14 cellular contexts compared by ENCODE assay signal in genomic region chr2:172067905-172068304, GRCh38. TPM values are rescaled to one million over a fixed set of nuclear protein-coding genes. Genes with fewer than 3 reads are reported as not detected.
"Had no signal": no experiment of that assay in that cellular context is flagged by ENCODE, and none has a peak within 500 bp of the region (broad histone marks: within the 10 kb centered on the region; RNA-seq: fewer than 3 reads in every experiment).

No MANE protein-coding gene starts in this region.

RNA-seq across cellular contexts. Expression of gene DLX1, which starts 17.4 kb away (rescaled TPM):
- total RNA-seq: activated naive CD4-positive, alpha-beta T cell treated with anti-CD3 and anti-CD28 coated beads for 36 hours; activated naive CD4-positive, alpha-beta T cell treated with anti-CD3 and anti-CD28 coated beads, Interleukin-2, amount 50 U/mL, for 72 hours; activated naive CD8-positive, alpha-beta T cell treated with anti-CD3 and anti-CD28 coated beads, Interleukin-2, amount 10 ng/mL, durations not matched to agents 7 days and 5 days; activated T-cell treated with anti-CD3 and anti-CD28 coated beads, Interleukin-2, amount 50 U/mL, for 4 hours; activated T-helper 1 cell treated with anti-CD3 and anti-CD28 coated beads, Interleukin-12 subunit alpha, Interleukin-12 subunit beta, Interleukin-2, Interleukin-4 antibody, amounts not matched to agents 30 ng/mL and 10 ng/mL and 1 ng/mL, durations not matched to agents 14 hours and 24 hours and 36 hours; activated T-helper 17 cell treated with anti-CD3 and anti-CD28 coated beads, Interleukin-2, amount 50 U/mL, for 72 hours; ascending aorta; body of pancreas; bronchial epithelial cell; cardiac muscle cell; cardiac septum; cerebellum had no signal
- polyA plus RNA-seq: cardiac muscle cell had no signal

RNA-seq across cellular contexts. Expression of gene DLX2, which starts 34.8 kb away (rescaled TPM):
- total RNA-seq: activated naive CD4-positive, alpha-beta T cell treated with anti-CD3 and anti-CD28 coated beads for 36 hours; activated naive CD4-positive, alpha-beta T cell treated with anti-CD3 and anti-CD28 coated beads, Interleukin-2, amount 50 U/mL, for 72 hours; activated naive CD8-positive, alpha-beta T cell treated with anti-CD3 and anti-CD28 coated beads for 36 hours; activated naive CD8-positive, alpha-beta T cell treated with anti-CD3 and anti-CD28 coated beads, Interleukin-2, amount 10 ng/mL, durations not matched to agents 7 days and 5 days; activated T-cell treated with anti-CD3 and anti-CD28 coated beads, Interleukin-2, amount 50 U/mL, for 4 hours; activated T-helper 1 cell treated with anti-CD3 and anti-CD28 coated beads, Interleukin-12 subunit alpha, Interleukin-12 subunit beta, Interleukin-2, Interleukin-4 antibody, amounts not matched to agents 30 ng/mL and 10 ng/mL and 1 ng/mL, durations not matched to agents 14 hours and 24 hours and 36 hours; activated T-helper 17 cell treated with anti-CD3 and anti-CD28 coated beads, Interleukin-2, amount 50 U/mL, for 72 hours; aorta; ascending aorta; body of pancreas; bronchial epithelial cell; cardiac muscle cell; cardiac septum; cerebellum had no signal
